22 cellular contexts compared by ENCODE assay signal in genomic region chr2:212726403-212726802, GRCh38.
DNase-seq lines count a peak whose midpoint lies in the region; ATAC-seq, FAIRE-seq and TF ChIP-seq lines count a peak whose summit lies in the region.
"Had no signal": no experiment of that assay in that cellular context is flagged by ENCODE, and none has a peak within 500 bp of the region (broad histone marks: within the 10 kb centered on the region; RNA-seq: fewer than 3 reads in every experiment).

No MANE protein-coding gene starts in this region.

- H3K27me3 Mint-ChIP-seq in nephron progenitor cell (ENCODE audit: low read depth, poor library complexity): peaks cover 6% of the 10 kb centered on the region
- H3K27me3 Mint-ChIP-seq in stimulated activated memory B cell treated with anti-CD40 and anti-IgM and Interleukin-4, amounts not matched to agents 10 μg/mL and 1 μg/mL and 100 μg/mL, for 72 hours: no peaks in the 10 kb centered on the region
- H3K27me3 Mint-ChIP-seq: activated naive CD8-positive, alpha-beta T cell treated with anti-CD3 and anti-CD28 coated beads for 36 hours had no signal

- no peak overlapping the region for H3K4me3 ChIP-seq in bronchial epithelial cell (ENCODE audit: low read depth, low read length)
- H3K4me3 ChIP-seq: cardiac muscle cell, mucosa of descending colon, SK-N-MC, spleen, testis had no signal

- H3K9me3 Mint-ChIP-seq in nephron progenitor cell: peaks cover 5% of the 10 kb centered on the region
- no peaks in the 10 kb centered on the region for H3K9me3 Mint-ChIP-seq in stimulated activated memory B cell treated with anti-CD40 and anti-IgM and Interleukin-4, amounts not matched to agents 10 μg/mL and 1 μg/mL and 100 μg/mL, for 72 hours

- no peak overlapping the region for H3K4me3 Mint-ChIP-seq in nephron progenitor cell
- no peak overlapping the region for H3K4me3 Mint-ChIP-seq in stimulated activated memory B cell treated with anti-CD40 and anti-IgM and Interleukin-4, amounts not matched to agents 10 μg/mL and 1 μg/mL and 100 μg/mL, for 72 hours
- H3K4me3 Mint-ChIP-seq: activated naive CD8-positive, alpha-beta T cell treated with anti-CD3 and anti-CD28 coated beads for 36 hours had no signal

- TF ChIP-seq CTCF in bronchial epithelial cell (IDR thresholded peaks at IDR 0.05; ENCODE audit: insufficient read depth, low read length, severe bottlenecking) (no peak), nephron progenitor cell (IDR thresholded peaks at IDR 0.05) (no peak)

- H3K36me3 ChIP-seq in bronchial epithelial cell (ENCODE audit: control insufficient read depth, insufficient read depth, low read length): no peaks in the 10 kb centered on the region
- H3K36me3 ChIP-seq: cardiac muscle cell, spleen had no signal

- H3K4me1 Mint-ChIP-seq in nephron progenitor cell: no peaks in the 10 kb centered on the region
- no peaks in the 10 kb centered on the region for H3K4me1 Mint-ChIP-seq in stimulated activated memory B cell treated with anti-CD40 and anti-IgM and Interleukin-4, amounts not matched to agents 10 μg/mL and 1 μg/mL and 100 μg/mL, for 72 hours

- no peaks in the 10 kb centered on the region for H3K27me3 ChIP-seq in bronchial epithelial cell (ENCODE audit: control insufficient read depth, insufficient read depth, low read length)
- H3K27me3 ChIP-seq: cardiac muscle cell, spleen, testis had no signal

- FAIRE-seq in bronchial epithelial cell (lab: Jason Lieb, UNC): no peak
- FAIRE-seq: D721Med, GM12891 had no signal

- no peaks in the 10 kb centered on the region for H3K36me3 Mint-ChIP-seq in nephron progenitor cell (ENCODE audit: low read depth)
- no peaks in the 10 kb centered on the region for H3K36me3 Mint-ChIP-seq in stimulated activated memory B cell treated with anti-CD40 and anti-IgM and Interleukin-4, amounts not matched to agents 10 μg/mL and 1 μg/mL and 100 μg/mL, for 72 hours

- peak overlapping the region; percentile 33 for H3K27ac Mint-ChIP-seq in nephron progenitor cell
- no peak overlapping the region for H3K27ac Mint-ChIP-seq in stimulated activated memory B cell treated with anti-CD40 and anti-IgM and Interleukin-4, amounts not matched to agents 10 μg/mL and 1 μg/mL and 100 μg/mL, for 72 hours

- ATAC-seq in HG03354 (IDR thresholded peaks at IDR 0.05; ENCODE audit: poor library complexity, severe bottlenecking, unreplicated experiment): peak; percentile 45
- ATAC-seq in HG03025 (IDR thresholded peaks at IDR 0.05; ENCODE audit: low FRiP score, unreplicated experiment): no peak
- ATAC-seq in stimulated activated memory B cell treated with anti-CD40 and anti-IgM and Interleukin-4, amounts not matched to agents 10 μg/mL and 1 μg/mL and 100 μg/mL, for 72 hours: no peak
- ATAC-seq: mucosa of descending colon had no signal

- peak; percentile 53 for DNase-seq in DMS53 (lab: John Stamatoyannopoulos, UW)
- DNase-seq in DMS53 treated with DMSO at 0.1 percent for 48 hours (lab: John Stamatoyannopoulos, UW; ENCODE audit: unreplicated experiment): no peak
- peak; percentile 60 for DNase-seq in bronchial epithelial cell (ENCODE audit: low read depth)
- DNase-seq in nephron progenitor cell: no peak
- DNase-seq in 8988T: no peak
- DNase-seq: activated CD4-positive, alpha-beta T cell treated with anti-CD3 and anti-CD28 coated beads for 1 hour; activated naive CD8-positive, alpha-beta T cell treated with anti-CD3 and anti-CD28 coated beads for 36 hours; GDM1; H7; mucosa of descending colon; NCI-H1092 treated with DMSO at 0.1 percent for 48 hours; NCI-H2171 treated with DMSO at 0.1 percent for 48 hours; spleen; T-helper 9 cell; testis had no signal

Comparison
In these comparisons a context has a peak if more than half of its experiments do, and no peak if none do; other contexts are left out.
1. DNase-seq: peak in DMS53 (single experiment) and bronchial epithelial cell (single experiment); none in DMS53 treated with DMSO at 0.1 percent for 48 hours (single experiment), nephron progenitor cell (single experiment) and 8988T (single experiment).